Comparison of ENCODE assay signal across 8 cellular contexts in the genomic region with DNA sequence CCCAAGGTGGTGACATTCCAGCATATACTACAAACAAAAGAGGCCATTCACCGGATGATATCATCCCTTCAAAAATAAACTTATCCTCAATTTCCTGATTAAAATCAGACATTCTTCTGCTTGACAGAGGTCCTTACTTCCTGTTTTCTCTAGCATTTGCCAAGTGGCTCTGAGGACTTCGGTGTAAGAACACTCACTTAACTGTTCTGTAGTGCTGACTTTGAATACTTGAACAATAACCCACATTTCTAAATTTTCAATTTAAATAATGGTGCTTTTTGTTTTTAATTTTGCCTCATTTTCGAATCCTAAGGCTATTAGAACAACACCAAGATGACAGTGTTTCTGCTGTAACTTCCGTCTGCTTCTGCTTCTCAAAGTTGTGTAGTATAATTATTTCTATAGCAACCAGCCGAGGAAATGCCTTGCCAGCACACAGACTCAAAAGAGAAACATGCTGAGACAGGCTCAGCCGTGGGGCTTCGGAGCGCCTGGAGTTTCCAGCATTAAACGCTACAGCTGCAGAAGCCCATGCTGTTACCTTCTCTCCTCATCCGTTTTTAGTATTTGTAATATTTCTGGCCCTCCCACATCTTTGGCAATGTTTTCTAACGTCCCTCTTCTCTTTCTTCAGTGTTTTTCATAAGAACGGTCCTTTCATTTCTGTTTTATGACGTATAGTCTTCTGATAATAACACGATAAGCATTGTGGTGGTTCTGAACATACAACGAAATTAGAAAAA. TPM values are rescaled to one million over a fixed set of nuclear protein-coding genes. Genes with fewer than 3 reads are reported as not detected.
DNase-seq lines count a peak whose midpoint lies in the region; ATAC-seq and TF ChIP-seq lines count a peak whose summit lies in the region.

No MANE protein-coding gene starts in this region.

- peak overlapping the region; percentile 62 to 91 for H3K4me3 Mint-ChIP-seq in stimulated activated naive CD8-positive, alpha-beta T cell treated with anti-CD3 and anti-CD28 coated beads, Interleukin-15, amount 100 ng/mL, for 72 hours

- H3K27me3 ChIP-seq in neural cell (ENCODE audit: insufficient read depth, low read depth, low read length), result no peaks in the 10 kb centered on the region

- TF ChIP-seq CTCF in neural cell (IDR thresholded peaks at IDR 0.05; ENCODE audit: poor library complexity, severe bottlenecking), result no peak

- no peaks in the 10 kb centered on the region for H3K79me2 ChIP-seq in neural cell (replicated peaks; ENCODE audit: insufficient read depth, low read length)

- H3F3A ChIP-seq in neural cell (ENCODE audit: insufficient read depth, low read length, poor library complexity, severe bottlenecking), result no peaks in the 10 kb centered on the region

- no peak for TF ChIP-seq EP300 in neural cell (conservative IDR thresholded peaks at IDR 0.05; ENCODE audit: poor library complexity, severe bottlenecking)

- H3K9ac ChIP-seq in neural cell (ENCODE audit: low read length), result no peak overlapping the region

- H3K27ac Mint-ChIP-seq in stimulated activated naive CD8-positive, alpha-beta T cell treated with anti-CD3 and anti-CD28 coated beads, Interleukin-15, amount 100 ng/mL, for 72 hours, result peak overlapping the region; percentile 36 to 98

- DNase-seq in C1 segment of cervical spinal cord (lab: John Stamatoyannopoulos, UW) (peak in 12 of 14 donors; percentile 3 to 43 (median 9)), RPMI7951 (ENCODE audit: low read depth) (peak; percentile 83), fibroblast of peridontal ligament (ENCODE audit: extremely low read depth) (peak; percentile 91)
- peak; percentile 52 for DNase-seq in activated T-helper 9 cell treated with anti-CD3 and anti-CD28 coated beads, Interleukin-2, amount 50 U/mL, for 16 hours (ENCODE audit: low read depth)
- DNase-seq in stimulated activated naive CD8-positive, alpha-beta T cell treated with anti-CD3 and anti-CD28 coated beads, Interleukin-15, amount 100 ng/mL, for 72 hours, result peak; percentile 56 to 73

- H3K9me3 Mint-ChIP-seq in stimulated activated naive CD8-positive, alpha-beta T cell treated with anti-CD3 and anti-CD28 coated beads, Interleukin-15, amount 100 ng/mL, for 72 hours, result no peaks in the 10 kb centered on the region

- peak overlapping the region; percentile 53 for H3K4me3 ChIP-seq in neural cell (ENCODE audit: low read length)

- H4K20me1 ChIP-seq in neural cell (ENCODE audit: insufficient read depth), result no peaks in the 10 kb centered on the region

- TF ChIP-seq RAD21 in neural cell (conservative IDR thresholded peaks at IDR 0.05), result no peak

- H3K9me2 ChIP-seq in neural cell (ENCODE audit: insufficient read depth, low read length), result no peaks in the 10 kb centered on the region

- H3K4me2 ChIP-seq in neural cell (ENCODE audit: low read length), result peak overlapping the region; percentile 71

- H3K9me3 ChIP-seq in neural cell (ENCODE audit: low read length), result no peaks in the 10 kb centered on the region

- no peaks in the 10 kb centered on the region for H3K36me3 ChIP-seq in neural cell (ENCODE audit: insufficient read depth, low read length)

- no peak overlapping the region for H2AFZ ChIP-seq in neural cell (ENCODE audit: low read depth, low read length)

- ATAC-seq in GM19438 (IDR thresholded peaks at IDR 0.05; ENCODE audit: low read depth, unreplicated experiment) (peak; percentile 88), HG03558 (IDR thresholded peaks at IDR 0.05; ENCODE audit: extremely low read depth, unreplicated experiment) (peak; percentile 94)
- peak; percentile 96 for ATAC-seq in stimulated activated naive CD8-positive, alpha-beta T cell treated with anti-CD3 and anti-CD28 coated beads, Interleukin-15, amount 100 ng/mL, for 72 hours

- H3K4me1 Mint-ChIP-seq in stimulated activated naive CD8-positive, alpha-beta T cell treated with anti-CD3 and anti-CD28 coated beads, Interleukin-15, amount 100 ng/mL, for 72 hours, result peaks cover 20% of the 10 kb centered on the region

- H3K27me3 Mint-ChIP-seq in stimulated activated naive CD8-positive, alpha-beta T cell treated with anti-CD3 and anti-CD28 coated beads, Interleukin-15, amount 100 ng/mL, for 72 hours, result no peaks in the 10 kb centered on the region

- H3K27ac ChIP-seq in neural cell (ENCODE audit: low read length), result peak overlapping the region; percentile 36

TF ChIP-seq in neural cell, 6 proteins besides CTCF, POLR2A, EP300 and RAD21:
- TF ChIP-seq MXI1 (conservative IDR thresholded peaks at IDR 0.05; ENCODE audit: poor library complexity, severe bottlenecking) (peak; percentile 52), POLR2AphosphoS5 (IDR thresholded peaks at IDR 0.05) (peak; percentile 34), EZH2 (IDR thresholded peaks at IDR 0.05; ENCODE audit: borderline replicate concordance, insufficient read depth, low read length, poor library complexity, severe bottlenecking) (no peak)

RNA-seq across cellular contexts. Expression of gene ANXA1, which starts 19.5 kb away (rescaled TPM):
- total RNA-seq in RPMI7951 (2014; rRNA removed; shearing (Covaris generic)), result 652 and 737 TPM in 2 replicates
- polyA plus RNA-seq in neural cell, result 4.1 and 5.8 TPM in 2 replicates
- 1.3 and 2.2 TPM in 2 replicates for polyA minus RNA-seq in neural cell

Comparison
In these comparisons a context has a peak if more than half of its experiments do, and no peak if none do; other contexts are left out.
1. Peak in every context shown above with its lines: DNase-seq, ATAC-seq, H3K4me3 ChIP-seq and H3K27ac ChIP-seq.
2. DNase-seq: peak in every context shown above with its lines; median percentile 91 in fibroblast of peridontal ligament; 83 in RPMI7951; 64 in stimulated activated naive CD8-positive, alpha-beta T cell treated with anti-CD3 and anti-CD28 coated beads, Interleukin-15, amount 100 ng/mL, for 72 hours; 52 in activated T-helper 9 cell treated with anti-CD3 and anti-CD28 coated beads, Interleukin-2, amount 50 U/mL, for 16 hours; 9 in C1 segment of cervical spinal cord.